Comparison of ENCODE assay signal across 14 cellular contexts in the genomic region with DNA sequence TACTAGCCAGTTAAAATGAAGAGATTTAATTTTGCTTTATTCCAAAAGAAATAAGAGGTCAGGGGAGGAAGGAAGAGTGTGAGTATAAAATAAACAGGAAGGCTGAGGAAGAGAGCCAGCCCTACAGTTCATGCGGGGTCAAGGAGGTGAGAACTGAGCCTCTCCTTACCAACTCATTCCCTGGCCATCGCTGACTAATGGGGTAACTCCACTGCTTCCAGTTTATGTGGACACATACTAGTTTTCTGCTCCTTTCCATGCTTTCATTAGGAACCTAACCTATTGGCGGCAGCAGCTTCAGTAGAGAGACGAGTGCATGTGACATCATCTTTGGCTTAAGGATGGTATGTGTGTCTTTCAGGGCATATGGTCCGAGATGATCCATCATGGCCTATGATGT.
"Had no signal": no experiment of that assay in that cellular context is flagged by ENCODE, and none has a peak within 500 bp of the region (broad histone marks: within the 10 kb centered on the region; RNA-seq: fewer than 3 reads in every experiment).

No MANE protein-coding gene starts in this region.

- H3K9me3 ChIP-seq: gastrocnemius medialis, lower lobe of right lung, thyroid gland, uterus had no signal

- H3K36me3 ChIP-seq: brain microvascular endothelial cell, gastrocnemius medialis, lower lobe of right lung, thyroid gland, uterus had no signal

- H3K27me3 ChIP-seq: brain microvascular endothelial cell, gastrocnemius medialis, thyroid gland, uterus had no signal

- H3K27ac ChIP-seq: brain microvascular endothelial cell, gastrocnemius medialis, lower lobe of right lung, parathyroid adenoma, skin epidermis, thyroid gland, uterus had no signal

- DNase-seq: activated CD4-positive, alpha-beta T cell treated with anti-CD3 and anti-CD28 coated beads, Interleukin-2, amount 50 U/mL, for 4 hours; activated T-cell treated with anti-CD3 and anti-CD28 coated beads, Interleukin-2, amount 50 U/mL, for 1 hour; brain microvascular endothelial cell; dermis blood vessel endothelial cell; erythroblast; gastrocnemius medialis; lower lobe of right lung; naive B cell; retina; thyroid gland; uterus had no signal

- H3K4me3 ChIP-seq: gastrocnemius medialis, lower lobe of right lung, skin epidermis, thyroid gland, uterus had no signal

- H2AFZ ChIP-seq: parathyroid adenoma had no signal

- H3K9ac ChIP-seq: parathyroid adenoma had no signal

- H3K4me1 ChIP-seq: lower lobe of right lung, parathyroid adenoma, thyroid gland, uterus had no signal

- ATAC-seq: gastrocnemius medialis, lower lobe of right lung had no signal

- FAIRE-seq: TTC549 had no signal
